Comparison of ENCODE assay signal across 1 cellular context in genomic region chr20:39904713-39905112, GRCh38.
TF ChIP-seq lines count a peak whose summit lies in the region.

No MANE protein-coding gene starts in this region.

TF ChIP-seq in GM23338, 12 proteins besides CTCF, POLR2A, EP300 and RAD21:
- no peak for TF ChIP-seq ZNF462 (CRISPR knock-in tag; IDR thresholded peaks at IDR 0.05)
- TF ChIP-seq ZNF331 (CRISPR knock-in tag; IDR thresholded peaks at IDR 0.05; ENCODE audit: low read depth) = no peak
- TF ChIP-seq JUNB (IDR thresholded peaks at IDR 0.05; ENCODE audit: unreplicated experiment) = no peak
- TF ChIP-seq EZH2phosphoT487 (IDR thresholded peaks at IDR 0.05; ENCODE audit: unreplicated experiment) = no peak
- no peak for TF ChIP-seq REST (IDR thresholded peaks at IDR 0.05; ENCODE audit: unreplicated experiment)
- no peak for TF ChIP-seq STAT1 (IDR thresholded peaks at IDR 0.05; ENCODE audit: unreplicated experiment)
- no peak for TF ChIP-seq NANOG (IDR thresholded peaks at IDR 0.05; ENCODE audit: borderline replicate concordance)
- no peak for TF ChIP-seq POLR2AphosphoS5 (IDR thresholded peaks at IDR 0.05; ENCODE audit: low read depth)
- TF ChIP-seq EZH2 (IDR thresholded peaks at IDR 0.05; ENCODE audit: low read depth, unreplicated experiment) = no peak
- TF ChIP-seq ZNF114 (CRISPR knock-in tag; IDR thresholded peaks at IDR 0.05) = no peak
- no peak for TF ChIP-seq ETS1 (IDR thresholded peaks at IDR 0.05)
- TF ChIP-seq CREB1 (CRISPR knock-in tag; IDR thresholded peaks at IDR 0.05; ENCODE audit: low read depth) = no peak
TF ChIP-seq in GM23338: peak in this region for 0.
